In the genomic region with DNA sequence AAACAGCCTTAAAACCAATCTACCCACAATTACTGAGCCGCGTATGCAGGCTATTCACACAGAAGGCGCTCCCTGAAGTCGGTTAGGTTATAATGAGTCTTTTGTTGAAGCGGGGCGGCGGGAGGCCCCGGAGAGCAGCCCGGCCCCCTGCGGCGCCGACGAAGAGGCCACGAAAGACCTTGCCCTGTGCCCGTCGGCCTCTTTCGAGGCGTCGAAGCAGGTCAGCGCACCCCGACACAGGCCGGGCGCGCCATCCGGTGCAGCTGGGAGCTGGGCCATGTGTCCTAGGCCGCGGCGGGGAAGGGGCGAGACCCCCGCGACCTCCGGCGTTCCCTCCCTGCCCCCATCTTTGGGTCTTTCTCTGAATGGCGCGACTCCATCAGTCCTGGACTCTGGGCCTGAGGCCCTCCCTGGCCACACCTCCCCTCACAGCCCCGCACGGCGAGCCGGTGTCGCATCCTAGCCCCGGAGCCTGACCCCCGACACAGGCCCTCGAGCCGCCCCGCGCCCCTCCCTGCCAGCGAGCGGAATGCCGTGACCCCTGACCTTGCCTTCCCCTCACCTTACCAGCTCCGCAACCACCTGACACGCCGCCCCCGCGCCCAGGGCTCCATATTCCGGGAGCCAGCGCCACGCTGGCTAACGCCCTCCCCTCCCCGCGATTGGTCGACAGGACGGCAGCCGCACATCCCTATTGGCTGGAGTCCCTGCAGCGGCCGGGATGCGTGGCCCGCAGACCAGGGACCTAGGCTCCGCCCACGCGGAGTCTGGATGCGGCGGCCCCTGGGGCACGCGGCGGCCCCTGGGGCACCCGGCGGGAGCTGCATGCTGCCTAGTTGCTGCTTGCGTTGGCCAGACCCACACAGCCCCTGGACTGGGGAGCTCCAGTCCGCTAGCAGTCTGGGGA, we compare ENCODE assay signal across 1 cellular context.
TF ChIP-seq lines count a peak whose summit lies in the region.

SLC11A2 (minus strand) TSS at position 637 of the 907 bp plus-strand sequence. CDS start 15,656 bp downstream, outside the sequence.

TF ChIP-seq in HepG2, 621 proteins besides CTCF, POLR2A, EP300 and RAD21 (continued from another document and continues in another):
- TF ChIP-seq KLF12 (CRISPR knock-in tag; IDR thresholded peaks at IDR 0.05; ENCODE audit: borderline replicate concordance) (peak; percentile 58; the same call in 1 of the 2 replicates), MEIS2 (CRISPR knock-in tag; IDR thresholded peaks at IDR 0.05) (peak; percentile 89), MEF2D (CRISPR knock-in tag; IDR thresholded peaks at IDR 0.05) (peak; percentile 49), ARID2 (CRISPR knock-in tag; IDR thresholded peaks at IDR 0.05; ENCODE audit: borderline replicate concordance) (peak; percentile 98), TAF15 (IDR thresholded peaks at IDR 0.05; ENCODE audit: low read depth, low read length, poor library complexity, severe bottlenecking) (peak; percentile 62), ZNF709 (CRISPR knock-in tag; IDR thresholded peaks at IDR 0.05) (peak; percentile 74; the same call in 1 of the 2 replicates), HOXA5 (CRISPR knock-in tag; IDR thresholded peaks at IDR 0.05) (peak; percentile 90), ZNF44 (CRISPR knock-in tag; IDR thresholded peaks at IDR 0.05) (no peak), TBX3 (IDR thresholded peaks at IDR 0.05; ENCODE audit: borderline replicate concordance) (peak; percentile 64), JUND (CRISPR knock-in tag; IDR thresholded peaks at IDR 0.05) (peak; percentile 73), ZNF253 (CRISPR knock-in tag; IDR thresholded peaks at IDR 0.05; ENCODE audit: borderline replicate concordance) (peak; percentile 81; the same call in 1 of the 2 replicates), ZNF446 (CRISPR knock-in tag; IDR thresholded peaks at IDR 0.05) (no peak; the same call in 1 of the 2 replicates), NR2F2 (IDR thresholded peaks at IDR 0.05; ENCODE audit: borderline replicate concordance, low read depth) (peak; percentile 63), ZNF766 (CRISPR knock-in tag; IDR thresholded peaks at IDR 0.05; ENCODE audit: borderline replicate concordance) (peak; percentile 5; the same call in 1 of the 2 replicates), ZNF552 (CRISPR knock-in tag; IDR thresholded peaks at IDR 0.05; ENCODE audit: borderline replicate concordance) (peak; percentile 57), KLF6 (CRISPR knock-in tag; IDR thresholded peaks at IDR 0.05) (peak; percentile 61; the same call in 1 of the 2 replicates), ZNF235 (CRISPR knock-in tag; IDR thresholded peaks at IDR 0.05; ENCODE audit: borderline replicate concordance) (peak; percentile 91; the same call in 1 of the 2 replicates), ZNF747 (CRISPR knock-in tag; IDR thresholded peaks at IDR 0.05; ENCODE audit: borderline replicate concordance) (peak; percentile 77; the same call in 1 of the 2 replicates), ZBTB42 (CRISPR knock-in tag; IDR thresholded peaks at IDR 0.05) (0 out of 2 replicates have a peak, but pooled peaks have one; percentile 80), ZNF746 (CRISPR knock-in tag; IDR thresholded peaks at IDR 0.05) (0 out of 2 replicates have a peak, but pooled peaks have one; percentile 31), STAT5B (CRISPR knock-in tag; IDR thresholded peaks at IDR 0.05) (no peak), GPBP1L1 (CRISPR knock-in tag; IDR thresholded peaks at IDR 0.05) (no peak), ZMYM2 (CRISPR knock-in tag; IDR thresholded peaks at IDR 0.05) (peak; percentile 86), TFDP2 (CRISPR knock-in tag; IDR thresholded peaks at IDR 0.05) (peak; percentile 77), ZNF138 (CRISPR knock-in tag; IDR thresholded peaks at IDR 0.05; ENCODE audit: low read depth) (peak; percentile 80; the same call in 1 of the 2 replicates), TFAP4 (IDR thresholded peaks at IDR 0.05; ENCODE audit: borderline replicate concordance, low read depth) (peak; percentile 65; the same call in 1 of the 2 replicates), LCORL (IDR thresholded peaks at IDR 0.05) (no peak), LCORL (CRISPR knock-in tag; IDR thresholded peaks at IDR 0.05) (peak; percentile 81), ZBTB7B (CRISPR knock-in tag; IDR thresholded peaks at IDR 0.05) (peak; percentile 92), CREB1 (IDR thresholded peaks at IDR 0.05) (peak; percentile 67; the same call in 1 of the 2 replicates), CREB1 (CRISPR knock-in tag; IDR thresholded peaks at IDR 0.05) (no peak; the same call in 1 of the 2 replicates), BCL6 (CRISPR knock-in tag; IDR thresholded peaks at IDR 0.05) (peak; percentile 84), ZNF580 (CRISPR knock-in tag; IDR thresholded peaks at IDR 0.05; ENCODE audit: borderline replicate concordance, low read depth) (peak; percentile 80), KMT2A (CRISPR knock-in tag; IDR thresholded peaks at IDR 0.05) (peak; percentile 72; the same call in 1 of the 2 replicates), NR2C2 (CRISPR knock-in tag; IDR thresholded peaks at IDR 0.05; ENCODE audit: borderline replicate concordance) (peak; percentile 98), ZNF101 (CRISPR knock-in tag; IDR thresholded peaks at IDR 0.05; ENCODE audit: borderline replicate concordance, low read depth) (no peak), ZFP82 (CRISPR knock-in tag; IDR thresholded peaks at IDR 0.05; ENCODE audit: borderline replicate concordance) (peak; percentile 34; the same call in 1 of the 2 replicates), E2F1 (CRISPR knock-in tag; IDR thresholded peaks at IDR 0.05) (peak; percentile 76; the same call in 1 of the 2 replicates)
- TF ChIP-seq, protein P1, sequence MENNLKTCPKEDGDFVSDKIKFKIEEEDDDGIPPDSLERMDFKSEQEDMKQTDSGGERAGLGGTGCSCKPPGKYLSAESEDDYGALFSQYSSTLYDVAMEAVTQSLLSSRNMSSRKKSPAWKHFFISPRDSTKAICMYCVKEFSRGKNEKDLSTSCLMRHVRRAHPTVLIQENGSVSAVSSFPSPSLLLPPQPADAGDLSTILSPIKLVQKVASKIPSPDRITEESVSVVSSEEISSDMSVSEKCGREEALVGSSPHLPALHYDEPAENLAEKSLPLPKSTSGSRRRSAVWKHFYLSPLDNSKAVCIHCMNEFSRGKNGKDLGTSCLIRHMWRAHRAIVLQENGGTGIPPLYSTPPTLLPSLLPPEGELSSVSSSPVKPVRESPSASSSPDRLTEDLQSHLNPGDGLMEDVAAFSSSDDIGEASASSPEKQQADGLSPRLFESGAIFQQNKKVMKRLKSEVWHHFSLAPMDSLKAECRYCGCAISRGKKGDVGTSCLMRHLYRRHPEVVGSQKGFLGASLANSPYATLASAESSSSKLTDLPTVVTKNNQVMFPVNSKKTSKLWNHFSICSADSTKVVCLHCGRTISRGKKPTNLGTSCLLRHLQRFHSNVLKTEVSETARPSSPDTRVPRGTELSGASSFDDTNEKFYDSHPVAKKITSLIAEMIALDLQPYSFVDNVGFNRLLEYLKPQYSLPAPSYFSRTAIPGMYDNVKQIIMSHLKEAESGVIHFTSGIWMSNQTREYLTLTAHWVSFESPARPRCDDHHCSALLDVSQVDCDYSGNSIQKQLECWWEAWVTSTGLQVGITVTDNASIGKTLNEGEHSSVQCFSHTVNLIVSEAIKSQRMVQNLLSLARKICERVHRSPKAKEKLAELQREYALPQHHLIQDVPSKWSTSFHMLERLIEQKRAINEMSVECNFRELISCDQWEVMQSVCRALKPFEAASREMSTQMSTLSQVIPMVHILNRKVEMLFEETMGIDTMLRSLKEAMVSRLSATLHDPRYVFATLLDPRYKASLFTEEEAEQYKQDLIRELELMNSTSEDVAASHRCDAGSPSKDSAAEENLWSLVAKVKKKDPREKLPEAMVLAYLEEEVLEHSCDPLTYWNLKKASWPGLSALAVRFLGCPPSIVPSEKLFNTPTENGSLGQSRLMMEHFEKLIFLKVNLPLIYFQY (CRISPR knock-in tag; IDR thresholded peaks at IDR 0.05; ENCODE audit: borderline replicate concordance) = peak; percentile 24; the same call in 1 of the 2 replicates
- TF ChIP-seq, protein P2, sequence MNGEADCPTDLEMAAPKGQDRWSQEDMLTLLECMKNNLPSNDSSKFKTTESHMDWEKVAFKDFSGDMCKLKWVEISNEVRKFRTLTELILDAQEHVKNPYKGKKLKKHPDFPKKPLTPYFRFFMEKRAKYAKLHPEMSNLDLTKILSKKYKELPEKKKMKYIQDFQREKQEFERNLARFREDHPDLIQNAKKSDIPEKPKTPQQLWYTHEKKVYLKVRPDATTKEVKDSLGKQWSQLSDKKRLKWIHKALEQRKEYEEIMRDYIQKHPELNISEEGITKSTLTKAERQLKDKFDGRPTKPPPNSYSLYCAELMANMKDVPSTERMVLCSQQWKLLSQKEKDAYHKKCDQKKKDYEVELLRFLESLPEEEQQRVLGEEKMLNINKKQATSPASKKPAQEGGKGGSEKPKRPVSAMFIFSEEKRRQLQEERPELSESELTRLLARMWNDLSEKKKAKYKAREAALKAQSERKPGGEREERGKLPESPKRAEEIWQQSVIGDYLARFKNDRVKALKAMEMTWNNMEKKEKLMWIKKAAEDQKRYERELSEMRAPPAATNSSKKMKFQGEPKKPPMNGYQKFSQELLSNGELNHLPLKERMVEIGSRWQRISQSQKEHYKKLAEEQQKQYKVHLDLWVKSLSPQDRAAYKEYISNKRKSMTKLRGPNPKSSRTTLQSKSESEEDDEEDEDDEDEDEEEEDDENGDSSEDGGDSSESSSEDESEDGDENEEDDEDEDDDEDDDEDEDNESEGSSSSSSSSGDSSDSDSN (CRISPR knock-in tag; IDR thresholded peaks at IDR 0.05) = peak; percentile 97
- TF ChIP-seq, protein P3, sequence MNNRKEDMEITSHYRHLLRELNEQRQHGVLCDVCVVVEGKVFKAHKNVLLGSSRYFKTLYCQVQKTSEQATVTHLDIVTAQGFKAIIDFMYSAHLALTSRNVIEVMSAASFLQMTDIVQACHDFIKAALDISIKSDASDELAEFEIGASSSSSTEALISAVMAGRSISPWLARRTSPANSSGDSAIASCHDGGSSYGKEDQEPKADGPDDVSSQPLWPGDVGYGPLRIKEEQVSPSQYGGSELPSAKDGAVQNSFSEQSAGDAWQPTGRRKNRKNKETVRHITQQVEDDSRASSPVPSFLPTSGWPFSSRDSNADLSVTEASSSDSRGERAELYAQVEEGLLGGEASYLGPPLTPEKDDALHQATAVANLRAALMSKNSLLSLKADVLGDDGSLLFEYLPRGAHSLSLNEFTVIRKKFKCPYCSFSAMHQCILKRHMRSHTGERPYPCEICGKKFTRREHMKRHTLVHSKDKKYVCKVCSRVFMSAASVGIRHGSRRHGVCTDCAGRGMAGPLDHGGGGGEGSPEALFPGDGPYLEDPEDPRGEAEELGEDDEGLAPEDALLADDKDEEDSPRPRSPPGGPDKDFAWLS (CRISPR knock-in tag; IDR thresholded peaks at IDR 0.05; ENCODE audit: borderline replicate concordance) = no peak; the same call in 1 of the 2 replicates
- TF ChIP-seq, protein P4, sequence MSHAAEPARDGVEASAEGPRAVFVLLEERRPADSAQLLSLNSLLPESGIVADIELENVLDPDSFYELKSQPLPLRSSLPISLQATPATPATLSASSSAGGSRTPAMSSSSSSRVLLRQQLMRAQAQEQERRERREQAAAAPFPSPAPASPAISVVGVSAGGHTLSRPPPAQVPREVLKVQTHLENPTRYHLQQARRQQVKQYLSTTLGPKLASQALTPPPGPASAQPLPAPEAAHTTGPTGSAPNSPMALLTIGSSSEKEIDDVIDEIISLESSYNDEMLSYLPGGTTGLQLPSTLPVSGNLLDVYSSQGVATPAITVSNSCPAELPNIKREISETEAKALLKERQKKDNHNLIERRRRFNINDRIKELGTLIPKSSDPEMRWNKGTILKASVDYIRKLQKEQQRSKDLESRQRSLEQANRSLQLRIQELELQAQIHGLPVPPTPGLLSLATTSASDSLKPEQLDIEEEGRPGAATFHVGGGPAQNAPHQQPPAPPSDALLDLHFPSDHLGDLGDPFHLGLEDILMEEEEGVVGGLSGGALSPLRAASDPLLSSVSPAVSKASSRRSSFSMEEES (CRISPR knock-in tag; IDR thresholded peaks at IDR 0.05) = peak; percentile 90
